In the genomic region with DNA sequence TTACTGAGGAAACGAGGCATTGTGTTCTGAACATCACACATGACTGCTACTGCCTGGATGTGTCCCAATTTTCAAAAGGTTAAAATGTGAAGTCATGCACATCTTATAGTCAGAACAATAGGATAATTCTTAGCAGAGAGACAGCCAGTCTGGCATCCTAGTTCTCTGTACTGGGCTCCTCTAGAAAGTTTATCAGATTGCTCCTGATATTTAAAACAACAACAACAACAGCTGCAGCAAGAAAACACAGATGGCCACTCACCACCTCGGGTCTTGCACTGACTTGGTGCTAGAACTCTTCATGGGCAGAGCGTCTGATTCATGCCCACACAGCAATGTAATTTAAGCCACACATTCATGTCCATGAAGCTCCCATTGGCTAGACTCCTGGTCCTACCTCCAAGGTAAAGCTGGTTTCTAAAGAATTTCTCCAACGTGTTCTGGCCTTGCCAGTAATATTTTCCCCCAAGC, we compare ENCODE assay signal across 18 cellular contexts. TPM values are rescaled to one million over a fixed set of nuclear protein-coding genes. Genes with fewer than 3 reads are reported as not detected.
DNase-seq lines count a peak whose midpoint lies in the region; ATAC-seq, FAIRE-seq and TF ChIP-seq lines count a peak whose summit lies in the region.
"Had no signal": no experiment of that assay in that cellular context is flagged by ENCODE, and none has a peak within 500 bp of the region (broad histone marks: within the 10 kb centered on the region; RNA-seq: fewer than 3 reads in every experiment).

No MANE protein-coding gene starts in this region.

- DNase-seq in NCI-H82 (lab: John Stamatoyannopoulos, UW) (peak; percentile 43), NCI-H82 treated with DMSO at 0.1 percent for 48 hours (lab: John Stamatoyannopoulos, UW; ENCODE audit: unreplicated experiment) (no peak), bronchial epithelial cell (ENCODE audit: low read depth) (peak; percentile 84), left ventricle myocardium inferior (no peak), renal cortical epithelial cell (ENCODE audit: low read depth) (peak; percentile 85), HT-29 (ENCODE audit: low spot score) (no peak), H54 (ENCODE audit: insufficient read length, low spot score) (no peak)
- DNase-seq: activated CD4-positive, alpha-beta T cell treated with anti-CD3 and anti-CD28 coated beads, Interleukin-2, amount 10 ng/mL, durations not matched to agents 7 days and 5 days; activated naive CD4-positive, alpha-beta T cell treated with Interleukin-2 at 50 U/mL for 16 hours; amygdala; midbrain; NCI-H510A; SHP77 treated with DMSO at 0.1 percent for 48 hours; T-helper 1 cell had no signal

- no peaks in the 10 kb centered on the region for H3K9me3 ChIP-seq in left ventricle myocardium inferior (replicated peaks)
- H3K9me3 ChIP-seq: BLaER1 had no signal

- TF ChIP-seq CTCF in bronchial epithelial cell (IDR thresholded peaks at IDR 0.05; ENCODE audit: insufficient read depth, low read length, severe bottlenecking): no peak
- TF ChIP-seq CTCF in left ventricle myocardium inferior (IDR thresholded peaks at IDR 0.05; ENCODE audit: borderline replicate concordance): no peak

- peak overlapping the region; percentile 83 for H3K27ac ChIP-seq in left ventricle myocardium inferior (replicated peaks)
- H3K27ac ChIP-seq: BLaER1 had no signal

- ATAC-seq in GM21576 (IDR thresholded peaks at IDR 0.05; ENCODE audit: unreplicated experiment): no peak
- ATAC-seq: GM23338 had no signal

- no peak for FAIRE-seq in bronchial epithelial cell (lab: Jason Lieb, UNC)
- FAIRE-seq in H54 (lab: Jason Lieb, UNC): no peak

- intact Hi-C loops in left ventricle myocardium inferior (cut with micrococcal nuclease): no loop called here

- H3K27me3 ChIP-seq in bronchial epithelial cell (ENCODE audit: control insufficient read depth, insufficient read depth, low read length) (no peaks in the 10 kb centered on the region), left ventricle myocardium inferior (ENCODE audit: low read depth) (no peaks in the 10 kb centered on the region)
- H3K27me3 ChIP-seq: BLaER1 had no signal

- H3K36me3 ChIP-seq in bronchial epithelial cell (ENCODE audit: control insufficient read depth, insufficient read depth, low read length): no peaks in the 10 kb centered on the region
- no peaks in the 10 kb centered on the region for H3K36me3 ChIP-seq in left ventricle myocardium inferior
- H3K36me3 ChIP-seq: BLaER1 had no signal

- H3K4me1 ChIP-seq in left ventricle myocardium inferior: peaks cover 24% of the 10 kb centered on the region

- H3K4me3 ChIP-seq in bronchial epithelial cell (ENCODE audit: low read depth, low read length): no peak overlapping the region
- no peak overlapping the region for H3K4me3 ChIP-seq in left ventricle myocardium inferior
- H3K4me3 ChIP-seq: BLaER1, GM23338 had no signal

- TF ChIP-seq POLR2A in H54 (IDR thresholded peaks at IDR 0.05; ENCODE audit: low read depth, low read length): no peak

RNA-seq across cellular contexts. Expression of gene SLC2A9, which starts 33.3 kb away (rescaled TPM):
- total RNA-seq in bronchial epithelial cell (29.7 and 71.0 TPM in 2 replicates), left ventricle myocardium inferior (8.2 TPM), renal cortical epithelial cell (30.4 and 37.8 TPM in 2 replicates)
- total RNA-seq in HT-29 (2014; rRNA removed; shearing (Covaris generic)): 1.8 and 1.9 TPM in 2 replicates
- total RNA-seq: A673 had no signal

Comparison
In these comparisons a context has a peak if more than half of its experiments do, and no peak if none do; other contexts are left out.
1. DNase-seq: peak in NCI-H82 (single experiment), bronchial epithelial cell (single experiment) and renal cortical epithelial cell (single experiment); none in NCI-H82 treated with DMSO at 0.1 percent for 48 hours (single experiment), left ventricle myocardium inferior (single experiment), HT-29 (single experiment) and H54 (single experiment).